In the genomic region with DNA sequence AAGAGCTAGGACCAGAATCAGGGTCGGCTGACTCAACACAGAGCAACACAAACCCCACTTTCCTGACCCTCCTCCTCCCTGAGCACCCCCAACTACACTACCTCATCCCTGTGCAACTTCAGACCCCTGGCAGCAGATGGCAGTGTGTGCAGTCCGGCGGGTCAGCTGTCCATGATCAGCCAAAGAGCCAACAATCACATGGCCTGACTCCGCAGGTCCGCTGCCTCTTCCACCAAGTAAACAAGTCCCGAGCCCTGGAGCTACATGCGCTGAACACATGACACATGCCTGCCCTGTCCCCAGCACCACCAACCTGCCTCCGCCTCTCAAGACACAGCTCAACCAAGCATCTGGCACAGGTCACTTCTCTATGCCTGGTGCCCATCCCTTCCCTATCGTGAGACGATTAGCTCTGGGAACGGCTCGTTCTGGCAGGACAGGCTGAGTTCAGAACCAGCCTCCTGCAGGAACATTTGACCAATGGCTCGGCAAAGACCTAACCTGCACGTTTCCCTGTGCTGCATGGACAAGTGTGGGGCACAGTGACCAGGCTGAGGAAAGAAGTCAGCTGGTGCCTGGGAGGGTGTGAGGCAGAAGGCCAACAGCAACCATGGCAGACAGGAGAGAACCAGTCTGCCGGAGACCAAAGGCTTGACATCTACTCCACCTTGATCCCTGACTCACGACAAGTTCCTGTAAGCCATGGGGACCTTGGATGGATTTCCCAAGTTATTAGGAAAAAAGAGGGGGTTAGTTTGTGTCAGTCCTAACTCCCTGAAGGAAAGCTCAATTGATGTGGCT, we compare ENCODE assay signal across 8 cellular contexts.
A peak's percentile ranks its signal among the peaks of the same experiment; 100 is the strongest.
DNase-seq lines count a peak whose midpoint lies in the region; ATAC-seq and TF ChIP-seq lines count a peak whose summit lies in the region.

No MANE protein-coding gene starts in this region.

- H3K4me1 Mint-ChIP-seq in activated naive CD8-positive, alpha-beta T cell treated with anti-CD3 and anti-CD28 coated beads for 36 hours: peaks cover 75% of the 10 kb centered on the region

- peak; percentile 73 for DNase-seq in AG08396 (ENCODE audit: low spot score)
- DNase-seq in H7: peak; percentile 79
- DNase-seq in activated naive CD8-positive, alpha-beta T cell treated with anti-CD3 and anti-CD28 coated beads for 36 hours: no peak
- peak; percentile 80 for DNase-seq in left ventricle myocardium superior
- peak; percentile 93 for DNase-seq in sigmoid colon
- no peak for DNase-seq in SIG-M5 (lab: John Stamatoyannopoulos, UW)

- H3K27me3 Mint-ChIP-seq in activated naive CD8-positive, alpha-beta T cell treated with anti-CD3 and anti-CD28 coated beads for 36 hours: no peaks in the 10 kb centered on the region

- WGBS in sigmoid colon, 2 donors: 72 to 86% methylated on average over 16 of the region's 16 CpGs

- peaks cover 39% of the 10 kb centered on the region for H3K36me3 Mint-ChIP-seq in activated naive CD8-positive, alpha-beta T cell treated with anti-CD3 and anti-CD28 coated beads for 36 hours

- H3K4me1 ChIP-seq in sigmoid colon: peaks cover 0 to 100% (median 99%) of the 10 kb centered on the region in 4 donors

- H3K27ac ChIP-seq in sigmoid colon: peak overlapping the region; percentile 79 to 99 (median 88)

- TF ChIP-seq EP300 in sigmoid colon (IDR thresholded peaks at IDR 0.05): peak in 2 of 4 donors; percentile 8 to 74

- ATAC-seq in left ventricle myocardium superior (peak; percentile 51), HG02759 (IDR thresholded peaks at IDR 0.05; ENCODE audit: unreplicated experiment) (no peak), HG03378 (IDR thresholded peaks at IDR 0.05; ENCODE audit: unreplicated experiment) (no peak)

- intact Hi-C loops in left ventricle myocardium superior (cut with micrococcal nuclease): no loop called here
- intact Hi-C loops in sigmoid colon (cut with DNase I): no loop called here

- H3K27me3 ChIP-seq in H7 (ENCODE audit: control insufficient read depth, insufficient read depth, low read length): no peaks in the 10 kb centered on the region
- no peaks in the 10 kb centered on the region for H3K27me3 ChIP-seq in sigmoid colon

- no peaks in the 10 kb centered on the region for H3K9me3 Mint-ChIP-seq in activated naive CD8-positive, alpha-beta T cell treated with anti-CD3 and anti-CD28 coated beads for 36 hours

- H3K4me3 Mint-ChIP-seq in activated naive CD8-positive, alpha-beta T cell treated with anti-CD3 and anti-CD28 coated beads for 36 hours: no peak overlapping the region

- TF ChIP-seq CTCF in sigmoid colon (IDR thresholded peaks at IDR 0.05): peak; percentile 45 to 52 (median 50)

- no peak for TF ChIP-seq POLR2A in sigmoid colon (IDR thresholded peaks at IDR 0.05)

- H3K4me3 ChIP-seq in H7 (ENCODE audit: insufficient read depth, low read depth, low read length) (no peak overlapping the region), sigmoid colon (peak overlapping the region in 2 of 4 donors; percentile 7 to 21)

- H3K36me3 ChIP-seq in H7 (replicated peaks; ENCODE audit: control insufficient read depth, insufficient read depth, low read length) (no peaks in the 10 kb centered on the region), sigmoid colon (peaks cover 53 to 100% (median 88%) of the 10 kb centered on the region in 4 donors)

- H3K27ac Mint-ChIP-seq in activated naive CD8-positive, alpha-beta T cell treated with anti-CD3 and anti-CD28 coated beads for 36 hours: peak overlapping the region; percentile 78

- H3K9me3 ChIP-seq in sigmoid colon: no peaks in the 10 kb centered on the region

Comparison
In these comparisons a context has a peak if more than half of its experiments do, and no peak if none do; other contexts are left out.
1. DNase-seq: peak in AG08396 (single experiment), H7 (single experiment), left ventricle myocardium superior (single experiment) and sigmoid colon (single experiment); none in activated naive CD8-positive, alpha-beta T cell treated with anti-CD3 and anti-CD28 coated beads for 36 hours (single experiment) and SIG-M5 (single experiment).